Comparison of ENCODE assay signal across 9 cellular contexts in genomic region chr7:55593515-55594318, GRCh38. TPM values are rescaled to one million over a fixed set of nuclear protein-coding genes. Genes with fewer than 3 reads are reported as not detected.
A peak's percentile ranks its signal among the peaks of the same experiment; 100 is the strongest.
DNase-seq lines count a peak whose midpoint lies in the region; ATAC-seq and TF ChIP-seq lines count a peak whose summit lies in the region.
"Had no signal": no experiment of that assay in that cellular context is flagged by ENCODE, and none has a peak within 500 bp of the region (broad histone marks: within the 10 kb centered on the region; RNA-seq: fewer than 3 reads in every experiment).

No MANE protein-coding gene starts in this region.

- DNase-seq in NCI-H1417 (lab: John Stamatoyannopoulos, UW): peak; percentile 64 to 74 (median 70)
- no peak for DNase-seq in NCI-H1417 treated with DMSO at 0.1 percent for 48 hours (lab: John Stamatoyannopoulos, UW)
- peak; percentile 69 for DNase-seq in NCI-H748 (lab: John Stamatoyannopoulos, UW; ENCODE audit: unreplicated experiment)
- peak; percentile 91 for DNase-seq in activated CD8-positive, alpha-beta memory T cell treated with anti-CD3 and anti-CD28 coated beads for 24 hours
- peak; percentile 48 for DNase-seq in neuronal stem cell (ENCODE audit: low spot score)
- peak; percentile 33 to 40 for DNase-seq in thyroid gland

- H3K9me3 ChIP-seq in neuronal stem cell (replicated peaks in 1 of 2; ENCODE audit: control insufficient read depth in 2 of 2, insufficient read depth in 1 of 2, low read depth in 1 of 2, low read length in 2 of 2): peaks cover 0 to 4% of the 10 kb centered on the region in 2 donors
- H3K9me3 ChIP-seq in thyroid gland: no peaks in the 10 kb centered on the region
- H3K9me3 ChIP-seq: BLaER1 had no signal

- no peak overlapping the region for H3K4me2 ChIP-seq in neuronal stem cell (ENCODE audit: insufficient read depth, low read length, poor library complexity, severe bottlenecking)
- H3K4me2 ChIP-seq: BLaER1 had no signal

- ATAC-seq in HG02759 (IDR thresholded peaks at IDR 0.05; ENCODE audit: unreplicated experiment) (peak; percentile 65), esophagus mucosa (peak; percentile 40)

- no peaks in the 10 kb centered on the region for H3K79me1 ChIP-seq in neuronal stem cell (ENCODE audit: low read depth, low read length)

- peak overlapping the region; percentile 82 for H3K14ac ChIP-seq in neuronal stem cell (ENCODE audit: low read length)

- H3K4me1 ChIP-seq in neuronal stem cell (ENCODE audit: control insufficient read depth in 2 of 2, insufficient read depth in 1 of 2, low read depth in 1 of 2, low read length in 2 of 2) (peaks cover 0 to 2% of the 10 kb centered on the region in 2 donors), thyroid gland (no peaks in the 10 kb centered on the region)

- peak overlapping the region; percentile 88 for H2BK12ac ChIP-seq in neuronal stem cell (ENCODE audit: low read length)

- H3K4me3 ChIP-seq in neuronal stem cell (ENCODE audit: low read length in 2 of 2): no peak overlapping the region
- no peak overlapping the region for H3K4me3 ChIP-seq in thyroid gland (replicated peaks in 1 of 3)
- H3K4me3 ChIP-seq: BLaER1 had no signal

- no CpG with 5 or more reads among the region's 14 CpGs for WGBS in neuronal stem cell (ENCODE audit: extremely low coverage in 2 of 2, insufficient read length in 2 of 2, insufficient replicate concordance in 1 of 2), 2 donors
- 70 to 78% methylated on average over 4 to 13 of the region's 14 CpGs for WGBS in thyroid gland, 2 donors

- H2AK5ac ChIP-seq in neuronal stem cell (ENCODE audit: low read depth, low read length): no peak overlapping the region

- H2AFZ ChIP-seq in neuronal stem cell (ENCODE audit: low read length): peak overlapping the region; percentile 5

- peak overlapping the region; percentile 65 for H3K18ac ChIP-seq in neuronal stem cell (ENCODE audit: low read length)

- H2BK120ac ChIP-seq in neuronal stem cell (ENCODE audit: low read depth, low read length): no peak overlapping the region

- H3K23ac ChIP-seq in neuronal stem cell (ENCODE audit: low read depth, low read length, poor library complexity): peak overlapping the region; percentile 83

- peaks cover 0 to 4% (median 2%) of the 10 kb centered on the region in 3 experiments for H3K27me3 ChIP-seq in neuronal stem cell (ENCODE audit: control insufficient read depth in 3 of 3, insufficient read depth in 3 of 3, low read depth in 1 of 3, low read length in 3 of 3)
- H3K27me3 ChIP-seq in thyroid gland: no peaks in the 10 kb centered on the region
- H3K27me3 ChIP-seq: BLaER1 had no signal

- intact Hi-C loops in thyroid gland (cut with DNase I): loop anchor here (10.0 kb wide), 2 partner anchors 159 to 319 kb away; no protein-coding TSS in a partner anchor

- no peak overlapping the region for H4K8ac ChIP-seq in neuronal stem cell (ENCODE audit: low read depth, low read length)

- peak; percentile 12 to 67 (median 29) for TF ChIP-seq CTCF in thyroid gland (IDR thresholded peaks at IDR 0.05)

- no peak overlapping the region for H4K91ac ChIP-seq in neuronal stem cell (ENCODE audit: low read depth, low read length, poor library complexity)

- H2BK15ac ChIP-seq in neuronal stem cell (ENCODE audit: low read length): peak overlapping the region; percentile 62

- no peak overlapping the region for H2BK5ac ChIP-seq in neuronal stem cell (ENCODE audit: low read length)

- H3K4ac ChIP-seq in neuronal stem cell (ENCODE audit: low read length): peak overlapping the region; percentile 38

- H3K36me3 ChIP-seq in neuronal stem cell (replicated peaks in 1 of 2; ENCODE audit: control insufficient read depth in 2 of 2, insufficient read depth in 2 of 2, low read length in 2 of 2) (no peaks in the 10 kb centered on the region), thyroid gland (no peaks in the 10 kb centered on the region)
- H3K36me3 ChIP-seq: BLaER1 had no signal

- no peak overlapping the region for H3K9ac ChIP-seq in neuronal stem cell (ENCODE audit: low read depth, low read length, poor library complexity)
- H3K9ac ChIP-seq: BLaER1 had no signal

- H3K27ac ChIP-seq in neuronal stem cell (replicated peaks; ENCODE audit: low read length) (no peak overlapping the region), thyroid gland (no peak overlapping the region)
- H3K27ac ChIP-seq: BLaER1 had no signal

- TF ChIP-seq POLR2A in thyroid gland (IDR thresholded peaks at IDR 0.05): no peak

RNA-seq across cellular contexts. Expression of gene VOPP1, which starts 21.4 kb away (rescaled TPM):
- 11.1 TPM for total RNA-seq in esophagus mucosa
- 38.1 TPM for polyA plus RNA-seq in neuronal stem cell (2013, experiment 1 of 2)
- polyA plus RNA-seq in neuronal stem cell (2013, experiment 2 of 2): 37.8 TPM
- 10 to 100 TPM; 42.6 to 58.0 (median 46.2) TPM for total RNA-seq in thyroid gland
